7 cellular contexts compared by ENCODE assay signal in the genomic region with DNA sequence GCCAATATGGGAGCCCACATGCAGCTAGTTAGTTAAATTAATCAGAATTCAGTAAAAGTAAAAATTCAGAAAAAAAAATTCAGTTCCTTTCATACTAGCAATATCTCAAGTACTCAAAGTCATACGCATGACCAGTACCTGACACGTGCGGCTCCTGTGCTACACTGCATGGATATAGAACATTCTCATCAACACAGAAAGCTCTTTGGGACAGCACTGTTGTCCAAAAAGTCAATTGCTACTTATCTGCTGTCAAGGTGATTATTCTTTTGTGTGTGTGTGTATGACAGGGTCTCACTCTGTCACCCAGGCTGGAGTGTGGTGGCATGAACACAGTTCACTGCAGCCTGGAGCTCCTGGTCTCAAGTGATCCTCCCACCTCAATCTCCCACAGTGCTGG.
"Had no signal": no experiment of that assay in that cellular context is flagged by ENCODE, and none has a peak within 500 bp of the region (broad histone marks: within the 10 kb centered on the region; RNA-seq: fewer than 3 reads in every experiment).

No MANE protein-coding gene starts in this region.

- DNase-seq: GM23248, GOT3, H7, HFFc6 had no signal

- H3K4me3 Mint-ChIP-seq: HFFc6, IgD-negative memory B cell had no signal

- H3K27ac Mint-ChIP-seq: HFFc6, IgD-negative memory B cell had no signal

- H3K27me3 Mint-ChIP-seq: IgD-negative memory B cell had no signal

- ATAC-seq: HCT116, HepG2 had no signal

- H3K9me3 Mint-ChIP-seq: HFFc6, IgD-negative memory B cell had no signal
